ENCODE assay signal across 15 cellular contexts in the genomic region with DNA sequence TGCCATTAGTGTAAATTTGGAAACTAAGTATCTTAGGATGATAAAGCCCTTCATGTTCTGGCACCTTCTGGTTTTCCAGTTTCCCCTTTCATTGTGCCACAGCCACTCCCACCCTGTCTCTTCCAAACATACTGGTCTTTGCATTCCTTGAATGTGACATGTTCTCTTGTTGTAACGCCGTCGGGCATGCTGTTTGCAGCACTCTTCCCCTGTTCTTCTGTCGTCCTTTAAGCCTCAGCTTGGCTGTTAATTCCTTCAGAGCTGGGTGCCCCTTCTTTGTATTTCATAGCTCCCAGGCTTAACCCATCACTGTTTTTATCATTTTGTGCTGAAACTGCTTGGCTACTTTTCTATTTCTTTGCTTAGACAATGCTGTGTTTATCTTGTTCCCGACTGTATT.
A peak's percentile ranks its signal among the peaks of the same experiment; 100 is the strongest.
DNase-seq lines count a peak whose midpoint lies in the region; ATAC-seq and TF ChIP-seq lines count a peak whose summit lies in the region.
"Had no signal": no experiment of that assay in that cellular context is flagged by ENCODE, and none has a peak within 500 bp of the region (broad histone marks: within the 10 kb centered on the region; RNA-seq: fewer than 3 reads in every experiment).

No MANE protein-coding gene starts in this region.

- peaks cover 0 to 6% (median 0%) of the 10 kb centered on the region in 12 donors for H3K4me1 ChIP-seq in heart left ventricle
- no peaks in the 10 kb centered on the region for H3K4me1 ChIP-seq in right atrium auricular region
- no peaks in the 10 kb centered on the region for H3K4me1 ChIP-seq in esophagus muscularis mucosa
- H3K4me1 ChIP-seq: Peyer's patch had no signal

- no peaks in the 10 kb centered on the region for H3K27me3 ChIP-seq in heart left ventricle
- no peaks in the 10 kb centered on the region for H3K27me3 ChIP-seq in right atrium auricular region
- H3K27me3 ChIP-seq in esophagus muscularis mucosa: no peaks in the 10 kb centered on the region
- H3K27me3 ChIP-seq: Peyer's patch had no signal

- peak overlapping the region; percentile 30 for H3K4me3 Mint-ChIP-seq in MCF 10A (ENCODE audit: unreplicated experiment)
- no peak overlapping the region for H3K4me3 Mint-ChIP-seq in activated CD4-positive, alpha-beta T cell treated with anti-CD3 and anti-CD28 coated beads, Interleukin-2, amount 10 ng/mL, durations not matched to agents 7 days and 5 days
- H3K4me3 Mint-ChIP-seq: activated CD8-positive, alpha-beta memory T cell treated with anti-CD3 and anti-CD28 coated beads, Interleukin-2, amount 10 ng/mL, durations not matched to agents 7 days and 5 days; activated naive CD8-positive, alpha-beta T cell had no signal

- no peaks in the 10 kb centered on the region for H3K27me3 Mint-ChIP-seq in MCF 10A (ENCODE audit: insufficient read depth, unreplicated experiment)
- H3K27me3 Mint-ChIP-seq in activated CD4-positive, alpha-beta T cell treated with anti-CD3 and anti-CD28 coated beads, Interleukin-2, amount 10 ng/mL, durations not matched to agents 7 days and 5 days: peaks cover 11% of the 10 kb centered on the region

- H3K27ac Mint-ChIP-seq in MCF 10A (ENCODE audit: low read depth, unreplicated experiment): peak overlapping the region; percentile 9
- H3K27ac Mint-ChIP-seq in activated CD4-positive, alpha-beta T cell treated with anti-CD3 and anti-CD28 coated beads, Interleukin-2, amount 10 ng/mL, durations not matched to agents 7 days and 5 days: no peak overlapping the region
- H3K27ac Mint-ChIP-seq: activated CD8-positive, alpha-beta memory T cell treated with anti-CD3 and anti-CD28 coated beads, Interleukin-2, amount 10 ng/mL, durations not matched to agents 7 days and 5 days; activated naive CD8-positive, alpha-beta T cell had no signal

- 8 to 22% (median 13%) methylated on average over 5 of the region's 5 CpGs for WGBS in heart left ventricle, 4 donors
- WGBS in esophagus muscularis mucosa: 29% methylated on average over 5 of the region's 5 CpGs

- H3K36me3 ChIP-seq in heart left ventricle: no peaks in the 10 kb centered on the region
- no peaks in the 10 kb centered on the region for H3K36me3 ChIP-seq in right atrium auricular region
- no peaks in the 10 kb centered on the region for H3K36me3 ChIP-seq in esophagus muscularis mucosa
- H3K36me3 ChIP-seq: Peyer's patch had no signal

- no peak for TF ChIP-seq EP300 in esophagus muscularis mucosa (IDR thresholded peaks at IDR 0.05)

- H3K9me3 ChIP-seq in heart left ventricle: no peaks in the 10 kb centered on the region
- H3K9me3 ChIP-seq in right atrium auricular region: no peaks in the 10 kb centered on the region
- no peaks in the 10 kb centered on the region for H3K9me3 ChIP-seq in esophagus muscularis mucosa
- H3K9me3 ChIP-seq: Peyer's patch had no signal

- no peak for DNase-seq in heart left ventricle
- DNase-seq in right atrium auricular region (ENCODE audit: low spot score): no peak
- DNase-seq in MCF 10A (ENCODE audit: unreplicated experiment): peak; percentile 33
- DNase-seq in iPS-NIHi11 (ENCODE audit: low spot score): peak; percentile 38
- no peak for DNase-seq in esophagus muscularis mucosa (ENCODE audit: extremely low spot score)
- DNase-seq in activated CD4-positive, alpha-beta T cell treated with anti-CD3 and anti-CD28 coated beads, Interleukin-2, amount 10 ng/mL, durations not matched to agents 7 days and 5 days: no peak
- DNase-seq: activated CD8-positive, alpha-beta memory T cell treated with anti-CD3 and anti-CD28 coated beads, Interleukin-2, amount 10 ng/mL, durations not matched to agents 7 days and 5 days; DMS153; effector memory CD4-positive, alpha-beta T cell; KG1; NCI-H2107; Peyer's patch had no signal

- TF ChIP-seq POLR2A in heart left ventricle (IDR thresholded peaks at IDR 0.05): no peak
- TF ChIP-seq POLR2A in esophagus muscularis mucosa (IDR thresholded peaks at IDR 0.05; ENCODE audit: low read depth): no peak

- H3K4me1 Mint-ChIP-seq in MCF 10A (ENCODE audit: insufficient read depth, unreplicated experiment): peaks cover 6% of the 10 kb centered on the region
- no peaks in the 10 kb centered on the region for H3K4me1 Mint-ChIP-seq in activated CD4-positive, alpha-beta T cell treated with anti-CD3 and anti-CD28 coated beads, Interleukin-2, amount 10 ng/mL, durations not matched to agents 7 days and 5 days
- H3K4me1 Mint-ChIP-seq: activated CD8-positive, alpha-beta memory T cell treated with anti-CD3 and anti-CD28 coated beads, Interleukin-2, amount 10 ng/mL, durations not matched to agents 7 days and 5 days had no signal

- H3K27ac ChIP-seq in heart left ventricle (no peak overlapping the region), right atrium auricular region (no peak overlapping the region), esophagus muscularis mucosa (replicated peaks in 1 of 4) (no peak overlapping the region)
- H3K27ac ChIP-seq: Peyer's patch had no signal

- intact Hi-C loops in heart left ventricle (cut with DNase I) (no loop called here), MCF 10A (cut with micrococcal nuclease) (no loop called here), esophagus muscularis mucosa (cut with DNase I) (no loop called here)

- CTCF ChIA-PET in MCF 10A (lab: Yijun Ruan, JAX): no interaction called here
- CTCF ChIA-PET in activated CD4-positive, alpha-beta T cell treated with anti-CD3 and anti-CD28 coated beads, Interleukin-2, amount 10 ng/mL, durations not matched to agents 7 days and 5 days (lab: Charles Lee): no interaction called here

- H3K4me3 ChIP-seq in heart left ventricle: peak overlapping the region in 7 of 12 donors; percentile 1 to 39 (median 18)
- H3K4me3 ChIP-seq in right atrium auricular region: no peak overlapping the region
- H3K4me3 ChIP-seq in esophagus muscularis mucosa: peak overlapping the region in 2 of 4 donors; percentile 14 to 35
- H3K4me3 ChIP-seq: Peyer's patch had no signal

- H3K36me3 Mint-ChIP-seq in MCF 10A (ENCODE audit: insufficient read depth, unreplicated experiment): no peaks in the 10 kb centered on the region
- no peaks in the 10 kb centered on the region for H3K36me3 Mint-ChIP-seq in activated CD4-positive, alpha-beta T cell treated with anti-CD3 and anti-CD28 coated beads, Interleukin-2, amount 10 ng/mL, durations not matched to agents 7 days and 5 days (ENCODE audit: low read depth)
- H3K36me3 Mint-ChIP-seq: activated CD8-positive, alpha-beta memory T cell treated with anti-CD3 and anti-CD28 coated beads, Interleukin-2, amount 10 ng/mL, durations not matched to agents 7 days and 5 days; activated naive CD8-positive, alpha-beta T cell had no signal

- ATAC-seq in heart left ventricle (no peak), HG03139 (IDR thresholded peaks at IDR 0.05; ENCODE audit: unreplicated experiment) (no peak), GM21515 (IDR thresholded peaks at IDR 0.05; ENCODE audit: unreplicated experiment) (no peak)
- ATAC-seq: activated CD8-positive, alpha-beta memory T cell treated with anti-CD3 and anti-CD28 coated beads, Interleukin-2, amount 10 ng/mL, durations not matched to agents 7 days and 5 days had no signal

- BruUV-seq in MCF 10A (replicated peaks; lab: Mats Ljungman, UMichigan): no TSS peak

- no peaks in the 10 kb centered on the region for H3K9me3 Mint-ChIP-seq in MCF 10A (ENCODE audit: unreplicated experiment)
- H3K9me3 Mint-ChIP-seq in activated CD4-positive, alpha-beta T cell treated with anti-CD3 and anti-CD28 coated beads, Interleukin-2, amount 10 ng/mL, durations not matched to agents 7 days and 5 days: no peaks in the 10 kb centered on the region

- TF ChIP-seq CTCF in heart left ventricle (IDR thresholded peaks at IDR 0.05): no peak
- no peak for TF ChIP-seq CTCF in right atrium auricular region (IDR thresholded peaks at IDR 0.05)
- TF ChIP-seq CTCF in MCF 10A (IDR thresholded peaks at IDR 0.05; ENCODE audit: unreplicated experiment): no peak
- no peak for TF ChIP-seq CTCF in esophagus muscularis mucosa (IDR thresholded peaks at IDR 0.05)

- POLR2A ChIA-PET in MCF 10A (lab: Yijun Ruan, JAX): no interaction called here
- POLR2A ChIA-PET in activated CD4-positive, alpha-beta T cell treated with anti-CD3 and anti-CD28 coated beads, Interleukin-2, amount 10 ng/mL, durations not matched to agents 7 days and 5 days (lab: Charles Lee): no interaction called here

Comparison
In these comparisons a context has a peak if more than half of its experiments do, and no peak if none do; other contexts are left out.
1. H3K4me3 ChIP-seq: peak in heart left ventricle (7 of 12); none in right atrium auricular region (0 of 2).
2. DNase-seq: peak in MCF 10A (single experiment) and iPS-NIHi11 (single experiment); none in heart left ventricle (0 of 5), right atrium auricular region (single experiment), esophagus muscularis mucosa (single experiment) and activated CD4-positive, alpha-beta T cell treated with anti-CD3 and anti-CD28 coated beads, Interleukin-2, amount 10 ng/mL, durations not matched to agents 7 days and 5 days (single experiment).